In genomic region chr3:185308126-185308754, GRCh38 we compare ENCODE assay signal across 8 cellular contexts. TPM values are rescaled to one million over a fixed set of nuclear protein-coding genes. Genes with fewer than 3 reads are reported as not detected.
DNase-seq lines count a peak whose midpoint lies in the region; ATAC-seq and TF ChIP-seq lines count a peak whose summit lies in the region.

No MANE protein-coding gene starts in this region.

- TF ChIP-seq CTCF in AG04450 (IDR thresholded peaks at IDR 0.05; ENCODE audit: low read depth, low read length) = peak; percentile 78
- TF ChIP-seq CTCF in GM10266 (IDR thresholded peaks at IDR 0.05; ENCODE audit: control insufficient read depth, insufficient read depth, low read depth, missing control alignments) = peak; percentile 90

- no peaks in the 10 kb centered on the region for H3K27me3 Mint-ChIP-seq in naive B cell

- peaks cover 0 to 4% (median 0%) of the 10 kb centered on the region in 3 donors for H3K4me1 Mint-ChIP-seq in naive B cell

- peaks cover 25 to 35% of the 10 kb centered on the region in 2 donors for H3K36me3 Mint-ChIP-seq in naive B cell

- no peak overlapping the region for H3K27ac Mint-ChIP-seq in naive B cell

- CTCF ChIA-PET in AG04450 (lab: Charles Lee) = interaction anchor here (0.6 to 1.6 kb wide), 14 partner anchors 8 to 503 kb away, joined by 3 to 8 read pairs (median 4); no protein-coding TSS in a partner anchor

- peaks cover 6 to 28% (median 15%) of the 10 kb centered on the region in 7 donors for H3K9me3 Mint-ChIP-seq in naive B cell

- ATAC-seq in naive B cell (ENCODE audit: low read depth in 2 of 2) = peak; percentile 55 to 66
- ATAC-seq in HG02885 (IDR thresholded peaks at IDR 0.05; ENCODE audit: poor library complexity, unreplicated experiment) = no peak

- POLR2A ChIA-PET in AG04450 (lab: Yijun Ruan, JAX) = no interaction called here

- no peaks in the 10 kb centered on the region for H3K27me3 ChIP-seq in AG04450 (ENCODE audit: control insufficient read depth, insufficient read depth, low read length)

- H3K27ac ChIP-seq in AG04450 (ENCODE audit: low read depth, low read length) = no peak overlapping the region

- H3K4me3 Mint-ChIP-seq in naive B cell = no peak overlapping the region

- H3K9me3 ChIP-seq in AG04450 (ENCODE audit: control insufficient read depth, insufficient read depth, low read length) = peaks cover 3% of the 10 kb centered on the region; the same call in 1 of the 2 replicates

- H3K4me3 ChIP-seq in AG04450 (ENCODE audit: low read depth, low read length) = no peak overlapping the region

- DNase-seq in AG04450 (ENCODE audit: low read depth, low spot score) (peak; percentile 18), GM10266 (ENCODE audit: extremely low spot score) (peak; percentile 66), NAMALWA (ENCODE audit: low spot score) (peak; percentile 83), T1000 (lab: John Stamatoyannopoulos, UW) (peak; percentile 9), dermis microvascular lymphatic vessel endothelial cell (ENCODE audit: low read depth in 2 of 2) (peak; percentile 60 to 61), naive B cell (peak; percentile 50), NCI-H128 (lab: John Stamatoyannopoulos, UW; ENCODE audit: unreplicated experiment) (no peak)

RNA-seq across cellular contexts. Expression of gene EHHADH, which starts 54.4 kb away (rescaled TPM):
- polyA plus RNA-seq in AG04450 (2011; rRNA removed) (3.2 and 4.2 TPM in 2 replicates), naive B cell (ENCODE audit: low read depth in 6 of 6) (1 to 10 TPM in 1 of 6 donors, under 1 TPM in 3, not detected in 2; 0.34 to 1.2 (median 0.44) TPM)
- polyA minus RNA-seq in AG04450 (2011; rRNA and poly(A)+ RNA removed) = 4.0 and 7.1 TPM in 2 replicates
- total RNA-seq in dermis microvascular lymphatic vessel endothelial cell = 4.3 and 4.5 TPM in 2 replicates

RNA-seq across cellular contexts. Expression of gene MAP3K13, which starts 54.7 kb away (rescaled TPM):
- polyA plus RNA-seq in AG04450 (2011; rRNA removed) (16.8 and 20.9 TPM in 2 replicates), naive B cell (ENCODE audit: low read depth in 6 of 6) (10 to 100 TPM; 39.9 to 64.9 (median 57.6) TPM)
- polyA minus RNA-seq in AG04450 (2011; rRNA and poly(A)+ RNA removed) = 11.9 TPM in 2 replicates
- total RNA-seq in dermis microvascular lymphatic vessel endothelial cell = 8.6 and 8.9 TPM in 2 replicates
